In the genomic region with DNA sequence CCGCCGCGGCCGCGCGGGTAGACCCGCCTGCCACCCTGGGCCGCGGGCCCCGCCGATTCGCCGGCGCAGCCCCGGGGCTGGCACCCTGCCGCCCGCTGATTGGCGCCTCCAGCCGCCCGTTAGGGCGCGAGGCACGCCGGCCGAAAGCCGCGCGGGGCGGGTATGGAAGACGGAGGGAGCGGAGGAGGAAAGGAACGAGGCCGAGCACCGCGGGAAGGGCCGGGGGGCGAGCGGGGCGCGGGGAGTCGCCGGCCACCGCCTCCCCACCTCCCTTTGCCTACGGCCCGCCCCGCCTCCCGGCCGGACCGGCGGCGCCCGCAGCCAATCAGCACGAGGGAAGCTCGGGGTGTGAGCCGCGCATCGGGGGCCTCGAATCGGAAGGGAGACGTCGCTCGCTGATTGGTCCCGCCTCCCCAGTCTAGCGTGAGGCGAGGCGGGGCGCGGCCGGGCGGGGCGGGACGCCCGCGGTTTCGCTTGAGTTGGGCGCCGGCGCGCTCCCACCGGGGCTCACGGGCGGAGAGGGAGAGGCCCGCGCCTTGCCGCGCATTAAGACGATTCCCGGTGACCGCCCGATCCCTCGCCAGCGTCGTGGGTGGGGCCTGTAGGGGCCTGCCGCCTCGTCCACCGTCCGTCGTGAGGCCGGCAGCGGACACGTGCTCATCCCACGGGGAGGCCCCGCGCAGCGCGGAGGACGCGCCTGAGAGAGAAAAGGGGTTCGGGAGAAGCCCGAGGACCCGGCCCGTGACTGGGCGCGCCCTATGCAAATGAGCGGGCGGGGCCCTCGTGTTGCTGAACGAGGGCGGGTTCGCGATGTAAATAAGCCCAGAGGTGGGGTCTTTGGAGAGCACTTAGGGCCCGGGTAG, we compare ENCODE assay signal across 8 cellular contexts. TPM values are rescaled to one million over a fixed set of nuclear protein-coding genes. Genes with fewer than 3 reads are reported as not detected.
DNase-seq lines count a peak whose midpoint lies in the region; ATAC-seq and TF ChIP-seq lines count a peak whose summit lies in the region.

No MANE protein-coding gene starts in this region.

- H4K91ac ChIP-seq in IMR-90 (ENCODE audit: insufficient read depth, low read depth, low read length) = peak overlapping the region; percentile 48

- peaks cover 4 to 23% of the 10 kb centered on the region in 2 experiments; a peak in 2 of 4 replicates for H3K79me1 ChIP-seq in IMR-90 (ENCODE audit: low read depth in 1 of 2, low read length in 2 of 2)

- H3K23ac ChIP-seq in IMR-90 (ENCODE audit: low read depth, low read length) = 0 out of 2 replicates have a peak overlapping the region, but pooled peaks have one; percentile 29

- no peak for TF ChIP-seq RAD21 in IMR-90 (IDR thresholded peaks at IDR 0.05; ENCODE audit: low read length)

- H3K4me2 ChIP-seq in IMR-90 (ENCODE audit: low read depth, low read length) (peak overlapping the region; percentile 47), OCI-LY7 (ENCODE audit: low read length) (peak overlapping the region; percentile 78)

- H3K9me1 ChIP-seq in IMR-90 (ENCODE audit: insufficient read depth, low read length) = peaks cover 7% of the 10 kb centered on the region

- CTCF ChIA-PET in IMR-90 (lab: Yijun Ruan, JAX) = interaction anchor here (0.5 kb wide), 1 partner anchor 184 kb away, joined by 4 read pairs; no protein-coding TSS in a partner anchor
- CTCF ChIA-PET in OCI-LY7 (lab: Charles Lee; ENCODE audit: unreplicated experiment) = no interaction called here

- H2BK5ac ChIP-seq in IMR-90 (ENCODE audit: low read depth, low read length, poor library complexity, severe bottlenecking) = peak overlapping the region; percentile 82

- peak overlapping the region; percentile 80 for H2AK9ac ChIP-seq in IMR-90 (replicated peaks; ENCODE audit: low read depth, low read length, poor library complexity)

- peak overlapping the region; percentile 74 for H3K9ac ChIP-seq in IMR-90 (ENCODE audit: low read depth, low read length)
- H3K9ac ChIP-seq in mucosa of rectum (ENCODE audit: low read depth in 1 of 2, low read length in 2 of 2) = peak overlapping the region in 1 of 2 donors; percentile 91

- peak overlapping the region; percentile 88 for H3K4ac ChIP-seq in IMR-90 (ENCODE audit: low read depth, low read length)

- peak overlapping the region; percentile 98 for H3K4me3 ChIP-seq in IMR-90 (ENCODE audit: insufficient read depth, low read depth, low read length)
- peak overlapping the region; percentile 80 for H3K4me3 ChIP-seq in OCI-LY7 (ENCODE audit: low read depth, low read length, poor library complexity, severe bottlenecking)
- peak overlapping the region; percentile 85 for H3K4me3 ChIP-seq in epithelial cell of proximal tubule (ENCODE audit: low read depth, low read length)
- peak overlapping the region; percentile 67 to 77 for H3K4me3 ChIP-seq in mucosa of rectum (ENCODE audit: low read length in 2 of 2)

- peak; percentile 37; the same call in 1 of the 2 replicates for TF ChIP-seq POLR2A in IMR-90 (IDR thresholded peaks at IDR 0.05; ENCODE audit: low read depth, low read length)

- H4K5ac ChIP-seq in IMR-90 (ENCODE audit: low read depth, low read length) = peak overlapping the region; percentile 66; the same call in 1 of the 2 replicates

- H3K9me2 ChIP-seq in OCI-LY7 (ENCODE audit: insufficient read depth, low read length) = no peaks in the 10 kb centered on the region

- no peak overlapping the region; the same call in 1 of the 2 replicates for H3K18ac ChIP-seq in IMR-90 (ENCODE audit: low read depth, low read length)

- H4K20me1 ChIP-seq in IMR-90 (ENCODE audit: insufficient read depth, low read length) (peaks cover 23% of the 10 kb centered on the region; the same call in 1 of the 2 replicates), OCI-LY7 (ENCODE audit: insufficient read depth, low read length) (peaks cover 16% of the 10 kb centered on the region; the same call in 1 of the 2 replicates)

- H3K36me3 ChIP-seq in IMR-90 (ENCODE audit: control insufficient read depth, insufficient read depth, low read length) (no peaks in the 10 kb centered on the region), OCI-LY7 (ENCODE audit: insufficient read depth, low read length) (no peaks in the 10 kb centered on the region), mucosa of rectum (ENCODE audit: control insufficient read depth in 2 of 2, insufficient read depth in 2 of 2, low read length in 2 of 2) (no peaks in the 10 kb centered on the region)

- peak overlapping the region; percentile 97 for H2AFZ ChIP-seq in IMR-90 (replicated peaks; ENCODE audit: low read length, poor library complexity)
- H2AFZ ChIP-seq in OCI-LY7 (ENCODE audit: low read length) = peak overlapping the region; percentile 86

- dilution Hi-C loops in IMR-90 (cut with HindIII; ENCODE audit: low sequenced_read_pairs, unreplicated experiment) = no loop called here

- no peak for TF ChIP-seq CTCF in IMR-90 (conservative IDR thresholded peaks at IDR 0.05; ENCODE audit: low read depth, low read length)
- TF ChIP-seq CTCF in OCI-LY7 (conservative IDR thresholded peaks at IDR 0.05; ENCODE audit: low read length) = no peak
- TF ChIP-seq CTCF in epithelial cell of proximal tubule (conservative IDR thresholded peaks at IDR 0.05; ENCODE audit: low read depth, low read length) = no peak

- H3K14ac ChIP-seq in IMR-90 (replicated peaks; ENCODE audit: low read depth, low read length) = peak overlapping the region; percentile 39; the same call in 1 of the 2 replicates

- 0% methylated on average over 4 of the region's 122 CpGs; no CpG with 5 or more reads in 1 of the 2 experiments for WGBS in IMR-90 (ENCODE audit: extremely low coverage in 2 of 2, insufficient read length in 1 of 2), 2 experiments

- H3K79me2 ChIP-seq in OCI-LY7 (ENCODE audit: insufficient read depth, low read depth, low read length) = peaks cover 40% of the 10 kb centered on the region

- no peaks in the 10 kb centered on the region for H3K9me3 ChIP-seq in IMR-90 (ENCODE audit: control insufficient read depth, insufficient read depth, low read length)
- no peaks in the 10 kb centered on the region for H3K9me3 ChIP-seq in OCI-LY7 (ENCODE audit: low read length)
- H3K9me3 ChIP-seq in mucosa of rectum (ENCODE audit: control insufficient read depth in 2 of 2, low read length in 2 of 2) = no peaks in the 10 kb centered on the region

- no peak overlapping the region for H2AK5ac ChIP-seq in IMR-90 (ENCODE audit: low read depth, low read length)

- peaks cover 3% of the 10 kb centered on the region; the same call in 1 of the 2 replicates for H3K27me3 ChIP-seq in IMR-90 (ENCODE audit: control insufficient read depth, insufficient read depth, low read length)
- H3K27me3 ChIP-seq in mucosa of rectum (ENCODE audit: control insufficient read depth in 2 of 2, insufficient read depth in 2 of 2, low read length in 2 of 2) = no peaks in the 10 kb centered on the region

- intact Hi-C loops in IMR-90 (cut with micrococcal nuclease) (loop anchor here (2.0 to 5.0 kb wide), 2 partner anchors 92 to 159 kb away; no protein-coding TSS in a partner anchor), OCI-LY7 (cut with micrococcal nuclease; ENCODE audit: unreplicated experiment) (loop anchor here (1.0 to 5.0 kb wide), 3 partner anchors 46 to 249 kb away; no protein-coding TSS in a partner anchor)

- H3K56ac ChIP-seq in IMR-90 (ENCODE audit: extremely low read depth, insufficient read depth, low read length) = no peak overlapping the region; the same call in 1 of the 2 replicates

- H2BK15ac ChIP-seq in IMR-90 (ENCODE audit: low read depth, low read length) = no peak overlapping the region

- peak overlapping the region; percentile 67; the same call in 1 of the 2 replicates for H2BK120ac ChIP-seq in IMR-90 (ENCODE audit: low read depth, low read length)

- peak; percentile 84 for DNase-seq in DMS 273 treated with DMSO at 0.1 percent for 48 hours (lab: John Stamatoyannopoulos, UW)
- DNase-seq in IMR-90 = peak; percentile 94
- peak; percentile 91 for DNase-seq in OCI-LY7 (ENCODE audit: low spot score)
- DNase-seq in activated T-cell treated with anti-CD3 and anti-CD28 coated beads for 48 hours (ENCODE audit: low read depth) = peak; percentile 94
- DNase-seq in epithelial cell of proximal tubule (ENCODE audit: low read depth) = no peak
- peak; percentile 80 to 90 for DNase-seq in stimulated activated CD8-positive, alpha-beta memory T cell treated with anti-CD3 and anti-CD28 coated beads, Interleukin-4, amount 100 ng/mL, for 4 hours (ENCODE audit: low read depth in 2 of 2, low spot score in 1 of 2)

- ATAC-seq in GM21529 (IDR thresholded peaks at IDR 0.05; ENCODE audit: unreplicated experiment) (peak; percentile 83), IMR-90 (ENCODE audit: low read depth) (peak; percentile 89)

- no TSS peak for BruUV-seq in IMR-90 (replicated peaks; lab: Mats Ljungman, UMichigan)
- BruUV-seq in OCI-LY7 (replicated peaks; lab: Mats Ljungman, UMichigan) = no TSS peak

- peak overlapping the region; percentile 92 for H3K27ac ChIP-seq in IMR-90 (ENCODE audit: insufficient read depth, low read length)
- peak overlapping the region; percentile 88 for H3K27ac ChIP-seq in OCI-LY7 (ENCODE audit: low read depth, low read length, poor library complexity, severe bottlenecking)
- peak overlapping the region; percentile 94 for H3K27ac ChIP-seq in mucosa of rectum (ENCODE audit: low read depth in 2 of 2, low read length in 2 of 2)

- H2BK20ac ChIP-seq in IMR-90 (ENCODE audit: low read depth, low read length) = no peak overlapping the region

- POLR2A ChIA-PET in IMR-90 (lab: Charles Lee; ENCODE audit: unreplicated experiment) (interaction anchor here (0.6 to 0.7 kb wide), 2 partner anchors 52 to 612 kb away, joined by 10 to 13 read pairs; no protein-coding TSS in a partner anchor), OCI-LY7 (lab: Charles Lee) (interaction anchor here (0.6 to 0.7 kb wide), 2 partner anchors 105 to 123 kb away, joined by 3 to 4 read pairs; no protein-coding TSS in a partner anchor)

- peak overlapping the region; percentile 78 to 93; a peak in 3 of 4 replicates for H4K8ac ChIP-seq in IMR-90 (ENCODE audit: low read depth in 2 of 2, low read length in 2 of 2)

- H3K4me1 ChIP-seq in IMR-90 (ENCODE audit: control insufficient read depth, insufficient read depth, low read length) (no peaks in the 10 kb centered on the region), OCI-LY7 (ENCODE audit: insufficient read depth, low read length, poor library complexity, severe bottlenecking) (peaks cover 18% of the 10 kb centered on the region), mucosa of rectum (ENCODE audit: control insufficient read depth in 2 of 2, insufficient read depth in 2 of 2, low read length in 2 of 2) (peaks cover 10 to 12% of the 10 kb centered on the region in 2 donors)

- in situ Hi-C loops in IMR-90 (cut with MboI; ENCODE audit: low sequenced_read_pairs) = no loop called here

TF ChIP-seq in IMR-90, 13 proteins besides CTCF, POLR2A, EP300 and RAD21 (continues in another document):
- 0 out of 2 replicates have a peak, but pooled peaks have one; percentile 13 for TF ChIP-seq FOS (IDR thresholded peaks at IDR 0.05; ENCODE audit: low read depth, low read length)
- no peak for TF ChIP-seq RFX5 (IDR thresholded peaks at IDR 0.05; ENCODE audit: low read depth, low read length)

RNA-seq across cellular contexts. Expression of gene SMAD2, which starts 0.6 kb away (rescaled TPM):
- total RNA-seq in IMR-90 (2012; rRNA removed) (124 and 171 TPM in 2 replicates), OCI-LY7 (2022) (81.1 and 84.8 TPM in 2 replicates), epithelial cell of proximal tubule (64.6 and 79.5 TPM in 2 replicates)
- polyA plus RNA-seq in IMR-90 (2012; rRNA removed) = 35.8 and 41.7 TPM in 2 replicates
- polyA plus RNA-seq in IMR-90 (2012; cell fraction: cytosol; rRNA removed) = 9.2 and 21.8 TPM in 2 replicates
- 2.8 and 22.9 TPM in 2 replicates for polyA plus RNA-seq in IMR-90 (2012; cell fraction: nucleus; rRNA removed; ENCODE audit: low replicate concordance)
- 40.4 and 46.8 TPM in 2 replicates for total RNA-seq in OCI-LY7 (2014; rRNA removed; shearing (Covaris generic))
